ENCODE assay signal across 19 cellular contexts in genomic region chr22:48535868-48536690, GRCh38.
A peak's percentile ranks its signal among the peaks of the same experiment; 100 is the strongest.
DNase-seq lines count a peak whose midpoint lies in the region; ATAC-seq, FAIRE-seq and TF ChIP-seq lines count a peak whose summit lies in the region.
"Had no signal": no experiment of that assay in that cellular context is flagged by ENCODE, and none has a peak within 500 bp of the region (broad histone marks: within the 10 kb centered on the region; RNA-seq: fewer than 3 reads in every experiment).

No MANE protein-coding gene starts in this region.

- peak overlapping the region; percentile 52 for H3K27ac ChIP-seq in VCaP
- H3K27ac ChIP-seq: prostate gland, tibial artery had no signal

- no peak for FAIRE-seq in frontal cortex (lab: Jason Lieb, UNC)

- no peak for ATAC-seq in HG02610 (IDR thresholded peaks at IDR 0.05; ENCODE audit: unreplicated experiment)
- ATAC-seq: naive thymus-derived CD4-positive, alpha-beta T cell; Right ventricle myocardium inferior had no signal

- TF ChIP-seq CTCF in VCaP (conservative IDR thresholded peaks at IDR 0.05) = no peak

- intact Hi-C loops in posterior cingulate gyrus (cut with DNase I) = no loop called here

- DNase-seq in C1 segment of cervical spinal cord (lab: John Stamatoyannopoulos, UW) (peak in 9 of 14 donors; percentile 36 to 90 (median 58)), frontal cortex (ENCODE audit: low spot score in 2 of 2) (peak; percentile 48 to 55), posterior cingulate gyrus (peak in 8 of 10 donors; percentile 39 to 93 (median 59)), NCI-H1105 (lab: John Stamatoyannopoulos, UW) (no peak), ecto neural progenitor cell (ENCODE audit: low spot score) (no peak)
- DNase-seq in activated CD8-positive, alpha-beta memory T cell treated with anti-CD3 and anti-CD28 coated beads, Interleukin-2, amount 50 U/mL, for 4 hours = no peak
- DNase-seq: activated naive CD4-positive, alpha-beta T cell; activated T-cell treated with anti-CD3 and anti-CD28 coated beads for 4 hours; aorta; CD4-positive, alpha-beta T cell; H7; naive thymus-derived CD4-positive, alpha-beta T cell; NCI-H2029; NCI-H510A; tibial artery had no signal

Comparison
In these comparisons a context has a peak if more than half of its experiments do, and no peak if none do; other contexts are left out.
1. DNase-seq: peak in C1 segment of cervical spinal cord (9 of 14), frontal cortex (2 of 2) and posterior cingulate gyrus (8 of 10); none in NCI-H1105 (single experiment), ecto neural progenitor cell (single experiment) and activated CD8-positive, alpha-beta memory T cell treated with anti-CD3 and anti-CD28 coated beads, Interleukin-2, amount 50 U/mL, for 4 hours (single experiment).